In the genomic region with DNA sequence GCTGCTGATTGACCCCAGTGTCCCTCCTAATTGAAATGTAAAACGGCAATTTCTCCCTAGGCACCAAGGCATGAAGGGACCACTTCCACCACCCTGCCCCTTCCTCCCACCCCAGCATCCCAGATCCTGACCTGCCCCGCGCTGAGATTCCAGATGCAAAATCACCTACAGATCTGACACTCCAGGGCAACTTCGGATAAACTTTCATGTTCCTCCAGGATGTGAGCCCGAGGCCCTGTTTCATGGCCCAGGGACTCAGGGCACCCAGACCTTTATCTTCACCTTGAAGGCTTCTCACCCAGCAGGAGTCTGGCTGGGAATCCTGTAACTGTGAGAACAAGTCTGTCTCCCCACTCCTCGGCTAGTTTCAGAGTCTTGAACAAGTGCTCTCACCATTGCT, we compare ENCODE assay signal across 31 cellular contexts.
"Had no signal": no experiment of that assay in that cellular context is flagged by ENCODE, and none has a peak within 500 bp of the region (broad histone marks: within the 10 kb centered on the region; RNA-seq: fewer than 3 reads in every experiment).

No MANE protein-coding gene starts in this region.

- H3K36me3 Mint-ChIP-seq: naive B cell; naive thymus-derived CD8-positive, alpha-beta T cell; natural killer cell treated with Interleukin-12 subunit alpha and Interleukin-12 subunit beta and Interleukin-15 and Interleukin-18, amount 100 ng/mL, for 72 hours; stimulated activated memory B cell treated with anti-CD40 and anti-IgM and Interleukin-4, amounts not matched to agents 10 μg/mL and 1 μg/mL and 100 μg/mL, for 72 hours; type B pancreatic cell had no signal

- DNase-seq: naive B cell; naive thymus-derived CD8-positive, alpha-beta T cell; nephron progenitor cell; nucleus accumbens; pancreas; retina; right lobe of liver; spleen; stimulated activated CD4-positive, alpha-beta T cell treated with anti-CD3 and anti-CD28 coated beads, Interleukin-12 subunit alpha, Interleukin-12 subunit beta, amount 100 ng/mL, for 4 hours; stimulated activated CD4-positive, alpha-beta T cell treated with anti-CD3 and anti-CD28 coated beads, Interleukin-1b, Interleukin-23, amount 100 ng/mL, for 48 hours; stimulated activated CD4-positive, alpha-beta T cell treated with anti-CD3 and anti-CD28 coated beads, Interleukin-4, amount 100 ng/mL, for 1 hour; stimulated activated CD4-positive, alpha-beta T cell treated with anti-CD3 and anti-CD28 coated beads, Interleukin-4, amount 100 ng/mL, for 4 hours; stimulated activated CD8-positive, alpha-beta memory T cell treated with anti-CD3 and anti-CD28 coated beads, Interleukin-4, amount 100 ng/mL, for 48 hours; stimulated activated naive CD4-positive, alpha-beta T cell; stimulated activated naive CD8-positive, alpha-beta T cell treated with anti-CD3 and anti-CD28 coated beads, Interleukin-15, amount 100 ng/mL, for 72 hours; stimulated activated naive CD8-positive, alpha-beta T cell treated with anti-CD3 and anti-CD28 coated beads, Interleukin-15, Interleukin-2, amounts not matched to agents 100 U/mL and 50 U/mL, for 24 hours; substantia nigra; testis; tibial artery; transverse colon; upper lobe of right lung; uterus had no signal

- H3K4me1 Mint-ChIP-seq: naive B cell; naive thymus-derived CD8-positive, alpha-beta T cell; stimulated activated memory B cell treated with anti-CD40 and anti-IgM and Interleukin-4, amounts not matched to agents 10 μg/mL and 1 μg/mL and 100 μg/mL, for 72 hours; stimulated activated naive CD8-positive, alpha-beta T cell treated with anti-CD3 and anti-CD28 coated beads, Interleukin-15, amount 100 ng/mL, for 72 hours had no signal

- H3K9me3 ChIP-seq: neutrophil, pancreas, prostate gland, right atrium auricular region, right lobe of liver, spleen, suprapubic skin, testis, tibial artery, transverse colon, upper lobe of right lung, uterus had no signal

- H3K4me2 ChIP-seq: smooth muscle cell had no signal

- H3K27me3 ChIP-seq: neutrophil, pancreas, right atrium auricular region, right lobe of liver, spleen, suprapubic skin, testis, tibial artery, transverse colon, upper lobe of right lung, uterus had no signal

- H3K4me3 Mint-ChIP-seq: naive B cell; naive thymus-derived CD8-positive, alpha-beta T cell; natural killer cell treated with Interleukin-12 subunit alpha and Interleukin-12 subunit beta and Interleukin-15 and Interleukin-18, amount 100 ng/mL, for 72 hours; nephron progenitor cell; stimulated activated memory B cell treated with anti-CD40 and anti-IgM and Interleukin-4, amounts not matched to agents 10 μg/mL and 1 μg/mL and 100 μg/mL, for 72 hours; stimulated activated naive CD8-positive, alpha-beta T cell treated with anti-CD3 and anti-CD28 coated beads, Interleukin-15, amount 100 ng/mL, for 72 hours; type B pancreatic cell had no signal

- H3K36me3 ChIP-seq: neutrophil, pancreas, prostate gland, right atrium auricular region, right lobe of liver, suprapubic skin, transverse colon, upper lobe of right lung, uterus had no signal

- H3K9me3 Mint-ChIP-seq: naive thymus-derived CD8-positive, alpha-beta T cell; natural killer cell treated with Interleukin-12 subunit alpha and Interleukin-12 subunit beta and Interleukin-15 and Interleukin-18, amount 100 ng/mL, for 72 hours; nephron progenitor cell; stimulated activated memory B cell treated with anti-CD40 and anti-IgM and Interleukin-4, amounts not matched to agents 10 μg/mL and 1 μg/mL and 100 μg/mL, for 72 hours; stimulated activated naive CD8-positive, alpha-beta T cell treated with anti-CD3 and anti-CD28 coated beads, Interleukin-15, amount 100 ng/mL, for 72 hours; type B pancreatic cell had no signal

- H3K4me1 ChIP-seq: pancreas, prostate gland, right atrium auricular region, right lobe of liver, spleen, suprapubic skin, testis, tibial artery, transverse colon, upper lobe of right lung, uterus had no signal

- H3K4me3 ChIP-seq: pancreas, prostate gland, right atrium auricular region, right lobe of liver, skin epidermis, smooth muscle cell, spleen, suprapubic skin, testis, tibial artery, transverse colon, upper lobe of right lung, uterus had no signal

- H3K27ac ChIP-seq: neutrophil, pancreas, prostate gland, right atrium auricular region, right lobe of liver, skin epidermis, spleen, suprapubic skin, testis, tibial artery, transverse colon, upper lobe of right lung, uterus had no signal

- H3K27me3 Mint-ChIP-seq: naive thymus-derived CD8-positive, alpha-beta T cell; natural killer cell treated with Interleukin-12 subunit alpha and Interleukin-12 subunit beta and Interleukin-15 and Interleukin-18, amount 100 ng/mL, for 72 hours; stimulated activated memory B cell treated with anti-CD40 and anti-IgM and Interleukin-4, amounts not matched to agents 10 μg/mL and 1 μg/mL and 100 μg/mL, for 72 hours; stimulated activated naive CD8-positive, alpha-beta T cell treated with anti-CD3 and anti-CD28 coated beads, Interleukin-15, amount 100 ng/mL, for 72 hours had no signal

- H3K27ac Mint-ChIP-seq: naive B cell; naive thymus-derived CD8-positive, alpha-beta T cell; natural killer cell treated with Interleukin-12 subunit alpha and Interleukin-12 subunit beta and Interleukin-15 and Interleukin-18, amount 100 ng/mL, for 72 hours; nephron progenitor cell; stimulated activated memory B cell treated with anti-CD40 and anti-IgM and Interleukin-4, amounts not matched to agents 10 μg/mL and 1 μg/mL and 100 μg/mL, for 72 hours; stimulated activated naive CD8-positive, alpha-beta T cell treated with anti-CD3 and anti-CD28 coated beads, Interleukin-15, amount 100 ng/mL, for 72 hours; type B pancreatic cell had no signal
